Comparison of ENCODE assay signal across 9 cellular contexts in the genomic region with DNA sequence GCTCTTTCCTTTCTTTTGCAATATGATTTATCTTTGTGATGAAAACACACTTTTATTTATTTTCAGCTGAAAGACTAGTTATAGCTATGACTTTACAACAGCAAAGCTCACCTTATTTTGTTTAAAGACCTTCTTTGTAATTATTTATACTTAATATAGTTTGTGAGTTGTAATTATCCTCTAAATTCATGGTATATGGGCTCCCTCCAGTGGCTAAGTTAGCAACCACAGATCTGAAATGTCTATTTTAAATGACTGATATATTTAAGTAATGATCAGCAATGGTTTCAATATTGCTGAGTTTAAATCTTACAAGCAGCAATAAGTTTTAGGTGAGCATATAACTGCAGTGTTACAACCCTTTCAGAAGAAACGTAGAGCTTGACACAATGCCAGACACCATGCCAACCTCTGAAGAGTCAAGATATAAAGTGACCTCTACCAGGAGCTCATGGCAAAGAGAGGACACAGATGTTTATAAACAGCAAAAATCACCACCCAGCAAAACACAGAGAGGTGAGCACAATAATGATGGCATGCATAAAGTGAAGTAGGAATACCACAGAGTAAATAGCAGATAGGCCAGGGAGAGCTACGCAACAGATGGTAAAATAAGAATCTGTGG.
DNase-seq lines count a peak whose midpoint lies in the region; ATAC-seq and TF ChIP-seq lines count a peak whose summit lies in the region.
"Had no signal": no experiment of that assay in that cellular context is flagged by ENCODE, and none has a peak within 500 bp of the region (broad histone marks: within the 10 kb centered on the region; RNA-seq: fewer than 3 reads in every experiment).

No MANE protein-coding gene starts in this region.

- CTCF ChIA-PET in Calu3 (lab: Charles Lee), result interaction anchor here (0.6 to 0.9 kb wide), 4 partner anchors 142 to 1550 kb away, joined by 3 to 5 read pairs (median 4); no protein-coding TSS in a partner anchor

- no peak overlapping the region for H3K18ac ChIP-seq in mesenchymal stem cell (ENCODE audit: low read depth in 1 of 2, low read length in 2 of 2)

- ATAC-seq in GM21390 (IDR thresholded peaks at IDR 0.05; ENCODE audit: unreplicated experiment), result no peak
- ATAC-seq in esophagus mucosa, result no peak

- H2BK5ac ChIP-seq in mesenchymal stem cell (ENCODE audit: low read depth, low read length, poor library complexity, severe bottlenecking), result no peak overlapping the region

- H2BK120ac ChIP-seq in mesenchymal stem cell (ENCODE audit: low read depth, low read length), result no peak overlapping the region

- H2BK15ac ChIP-seq in mesenchymal stem cell (ENCODE audit: low read depth, poor library complexity, severe bottlenecking), result no peak overlapping the region

- H2BK12ac ChIP-seq in mesenchymal stem cell (ENCODE audit: low read length in 2 of 2), result no peak overlapping the region

- H3K9me3 ChIP-seq in mesenchymal stem cell (ENCODE audit: control insufficient read depth, low read length), result no peaks in the 10 kb centered on the region

- no peaks in the 10 kb centered on the region for H3K27me3 Mint-ChIP-seq in Calu3 (ENCODE audit: unreplicated experiment)
- H3K27me3 Mint-ChIP-seq in chondrocyte (ENCODE audit: low read depth), result peaks cover 9% of the 10 kb centered on the region

- H3K9me3 Mint-ChIP-seq in Calu3 (ENCODE audit: low read depth, unreplicated experiment), result no peaks in the 10 kb centered on the region
- no peaks in the 10 kb centered on the region for H3K9me3 Mint-ChIP-seq in chondrocyte (ENCODE audit: low read depth)

- DNase-seq in Calu3, result peak; percentile 17
- DNase-seq in M059J (ENCODE audit: low read depth), result peak; percentile 11
- DNase-seq in chondrocyte (ENCODE audit: low spot score), result no peak
- DNase-seq in mesenchymal stem cell, result peak; percentile 3
- DNase-seq in NCI-H2081 treated with DMSO at 0.1 percent for 48 hours (lab: John Stamatoyannopoulos, UW), result no peak
- no peak for DNase-seq in NCI-H2227 treated with DMSO at 0.1 percent for 48 hours (lab: John Stamatoyannopoulos, UW)
- DNase-seq: effector memory CD4-positive, alpha-beta T cell had no signal

- H3K4ac ChIP-seq in mesenchymal stem cell (ENCODE audit: low read depth in 1 of 2, low read length in 2 of 2), result no peak overlapping the region

- peak; percentile 30 for TF ChIP-seq CTCF in Calu3 (IDR thresholded peaks at IDR 0.05; ENCODE audit: unreplicated experiment)
- TF ChIP-seq CTCF in chondrocyte (IDR thresholded peaks at IDR 0.05), result peak; percentile 94

- H3K4me1 Mint-ChIP-seq in Calu3 (ENCODE audit: low read depth, unreplicated experiment) (no peaks in the 10 kb centered on the region), chondrocyte (ENCODE audit: low read depth) (peaks cover 4% of the 10 kb centered on the region)

- H3K36me3 Mint-ChIP-seq in Calu3 (ENCODE audit: insufficient read depth, unreplicated experiment) (no peaks in the 10 kb centered on the region), chondrocyte (ENCODE audit: low read depth) (no peaks in the 10 kb centered on the region)

- H3K36me3 ChIP-seq in mesenchymal stem cell (ENCODE audit: control insufficient read depth in 1 of 2, insufficient read depth in 2 of 2, low read depth in 1 of 2, low read length in 2 of 2), result no peaks in the 10 kb centered on the region

- no peaks in the 10 kb centered on the region for H3K4me1 ChIP-seq in mesenchymal stem cell (ENCODE audit: control insufficient read depth, insufficient read depth, low read depth, low read length)

- H4K91ac ChIP-seq in mesenchymal stem cell (ENCODE audit: low read length), result no peak overlapping the region

- intact Hi-C loops in Calu3 (cut with micrococcal nuclease; ENCODE audit: unreplicated experiment), result loop anchor here (1.0 to 5.0 kb wide), 7 partner anchors 142 to 1668 kb away; no protein-coding TSS in a partner anchor

- no TSS peak for BruUV-seq in Calu3 (replicated peaks; lab: Mats Ljungman, UMichigan)

- H3K4me3 ChIP-seq in mesenchymal stem cell (ENCODE audit: insufficient read depth in 1 of 2, low read depth in 1 of 2, low read length in 2 of 2), result no peak overlapping the region

- H3K27me3 ChIP-seq in mesenchymal stem cell (ENCODE audit: control insufficient read depth in 1 of 2, insufficient read depth in 1 of 2, low read length in 2 of 2), result no peaks in the 10 kb centered on the region

- H3K27ac ChIP-seq in mesenchymal stem cell (ENCODE audit: low read length, poor library complexity, severe bottlenecking), result no peak overlapping the region

- no peak overlapping the region for H3K23ac ChIP-seq in mesenchymal stem cell (ENCODE audit: low read length in 2 of 2)

- 53% methylated on average over 2 of the region's 2 CpGs for WGBS in mesenchymal stem cell

- no peak overlapping the region for H2AK5ac ChIP-seq in mesenchymal stem cell (ENCODE audit: low read length, severe bottlenecking)

- H3K79me1 ChIP-seq in mesenchymal stem cell (replicated peaks; ENCODE audit: low read length, poor library complexity, severe bottlenecking), result no peaks in the 10 kb centered on the region

- H3K4me3 Mint-ChIP-seq in Calu3 (ENCODE audit: low read depth, unreplicated experiment) (no peak overlapping the region), chondrocyte (ENCODE audit: unreplicated experiment) (no peak overlapping the region)

- H3K9ac ChIP-seq in mesenchymal stem cell (ENCODE audit: low read length), result no peak overlapping the region

- H4K8ac ChIP-seq in mesenchymal stem cell (ENCODE audit: low read length), result no peak overlapping the region

- no peak overlapping the region for H3K4me2 ChIP-seq in mesenchymal stem cell (ENCODE audit: low read length, poor library complexity, severe bottlenecking)

- H3K14ac ChIP-seq in mesenchymal stem cell (ENCODE audit: low read length in 2 of 2), result no peak overlapping the region

- H2AFZ ChIP-seq in mesenchymal stem cell (ENCODE audit: low read depth, low read length), result no peak overlapping the region

- H3K27ac Mint-ChIP-seq in Calu3 (ENCODE audit: unreplicated experiment) (no peak overlapping the region), chondrocyte (ENCODE audit: unreplicated experiment) (no peak overlapping the region)

Comparison
In these comparisons a context has a peak if more than half of its experiments do, and no peak if none do; other contexts are left out.
1. DNase-seq: peak in Calu3 (single experiment), M059J (single experiment) and mesenchymal stem cell (single experiment); none in chondrocyte (single experiment), NCI-H2081 treated with DMSO at 0.1 percent for 48 hours (single experiment) and NCI-H2227 treated with DMSO at 0.1 percent for 48 hours (single experiment).